ENCODE assay signal across 26 cellular contexts in the genomic region with DNA sequence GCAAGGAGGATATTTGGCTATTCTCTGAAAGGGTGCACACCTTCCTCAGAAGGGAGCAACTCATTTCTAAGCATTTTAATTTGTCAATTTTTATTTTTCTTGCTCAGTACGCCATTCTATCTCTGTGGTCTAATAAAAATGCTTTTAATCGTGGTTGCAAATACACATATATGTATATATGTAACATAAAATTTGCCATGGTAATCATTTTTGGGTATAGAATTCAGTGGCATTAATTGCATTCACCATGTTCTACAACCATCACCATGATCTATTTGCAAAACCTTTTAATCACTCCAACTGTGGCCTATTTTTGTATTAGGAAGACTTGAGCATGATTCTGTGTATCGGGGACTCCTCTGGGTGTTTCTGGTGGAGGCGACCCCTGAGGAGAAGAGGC.
"Had no signal": no experiment of that assay in that cellular context is flagged by ENCODE, and none has a peak within 500 bp of the region (broad histone marks: within the 10 kb centered on the region; RNA-seq: fewer than 3 reads in every experiment).

No MANE protein-coding gene starts in this region.

- H3K4me3 Mint-ChIP-seq: activated CD8-positive, alpha-beta T cell treated with anti-CD3 and anti-CD28 coated beads, Interleukin-2, amount 10 ng/mL, durations not matched to agents 7 days and 5 days; activated T-helper 1 cell treated with anti-CD3 and anti-CD28 coated beads, Interleukin-12 subunit alpha, Interleukin-12 subunit beta, Interleukin-2, Interleukin-4 antibody, amounts not matched to agents 30 ng/mL and 10 ng/mL and 1 ng/mL, durations not matched to agents 14 hours and 24 hours and 36 hours; dendritic cell treated with granulocyte-macrophage colony-stimulating factor and Interleukin-4, amounts not matched to agents 40 ng/mL and 50 ng/mL, for 4 days; immature natural killer cell; naive B cell; stimulated activated effector memory CD8-positive, alpha-beta T cell treated with anti-CD3 and anti-CD28 coated beads, Interleukin-12 subunit alpha, Interleukin-12 subunit beta, amount 100 ng/mL, for 72 hours; stimulated activated naive CD8-positive, alpha-beta T cell treated with anti-CD3 and anti-CD28 coated beads, Interleukin-15, amount 100 ng/mL, for 72 hours; T-helper 2 cell treated with Interferon-gamma antibody and Interleukin-4, amounts not matched to agents 5 μg/mL and 100 μg/mL, for 36 hours had no signal

- H3K27ac ChIP-seq: brain microvascular endothelial cell, lower lobe of right lung, parathyroid adenoma, suprapubic skin, tibial nerve had no signal

- H3K4me1 ChIP-seq: lower lobe of right lung, parathyroid adenoma, suprapubic skin had no signal

- H3K27ac Mint-ChIP-seq: activated CD8-positive, alpha-beta T cell treated with anti-CD3 and anti-CD28 coated beads, Interleukin-2, amount 10 ng/mL, durations not matched to agents 7 days and 5 days; activated T-helper 1 cell treated with anti-CD3 and anti-CD28 coated beads, Interleukin-12 subunit alpha, Interleukin-12 subunit beta, Interleukin-2, Interleukin-4 antibody, amounts not matched to agents 30 ng/mL and 10 ng/mL and 1 ng/mL, durations not matched to agents 14 hours and 24 hours and 36 hours; dendritic cell treated with granulocyte-macrophage colony-stimulating factor and Interleukin-4, amounts not matched to agents 40 ng/mL and 50 ng/mL, for 4 days; immature natural killer cell; naive B cell; stimulated activated effector memory CD8-positive, alpha-beta T cell treated with anti-CD3 and anti-CD28 coated beads, Interleukin-12 subunit alpha, Interleukin-12 subunit beta, amount 100 ng/mL, for 72 hours; stimulated activated naive CD8-positive, alpha-beta T cell treated with anti-CD3 and anti-CD28 coated beads, Interleukin-15, amount 100 ng/mL, for 72 hours; T-helper 2 cell treated with Interferon-gamma antibody and Interleukin-4, amounts not matched to agents 5 μg/mL and 100 μg/mL, for 36 hours had no signal

- H3K36me3 ChIP-seq: brain microvascular endothelial cell, lower lobe of right lung, suprapubic skin, tibial nerve had no signal

- H3K36me3 Mint-ChIP-seq: immature natural killer cell; naive B cell; stimulated activated effector memory CD8-positive, alpha-beta T cell treated with anti-CD3 and anti-CD28 coated beads, Interleukin-12 subunit alpha, Interleukin-12 subunit beta, amount 100 ng/mL, for 72 hours had no signal

- ATAC-seq: activated CD8-positive, alpha-beta T cell treated with anti-CD3 and anti-CD28 coated beads, Interleukin-2, amount 10 ng/mL, durations not matched to agents 7 days and 5 days; lower lobe of right lung; sciatic nerve; stimulated activated effector memory CD8-positive, alpha-beta T cell treated with anti-CD3 and anti-CD28 coated beads, Interleukin-12 subunit alpha, Interleukin-12 subunit beta, amount 100 ng/mL, for 72 hours; stimulated activated naive CD8-positive, alpha-beta T cell treated with anti-CD3 and anti-CD28 coated beads, Interleukin-15, amount 100 ng/mL, for 72 hours had no signal

- H3K9me3 ChIP-seq: lower lobe of right lung, suprapubic skin, tibial nerve had no signal

- H3K27me3 Mint-ChIP-seq: dendritic cell treated with granulocyte-macrophage colony-stimulating factor and Interleukin-4, amounts not matched to agents 40 ng/mL and 50 ng/mL, for 4 days; stimulated activated naive CD8-positive, alpha-beta T cell treated with anti-CD3 and anti-CD28 coated beads, Interleukin-15, amount 100 ng/mL, for 72 hours had no signal

- H3K27me3 ChIP-seq: brain microvascular endothelial cell, suprapubic skin, tibial nerve had no signal

- FAIRE-seq: small intestine, TTC549, urothelium cell line had no signal

- H3K4me3 ChIP-seq: lower lobe of right lung, suprapubic skin, tibial nerve had no signal

- H3K4me1 Mint-ChIP-seq: immature natural killer cell; naive B cell; stimulated activated effector memory CD8-positive, alpha-beta T cell treated with anti-CD3 and anti-CD28 coated beads, Interleukin-12 subunit alpha, Interleukin-12 subunit beta, amount 100 ng/mL, for 72 hours; stimulated activated naive CD8-positive, alpha-beta T cell treated with anti-CD3 and anti-CD28 coated beads, Interleukin-15, amount 100 ng/mL, for 72 hours had no signal

- DNase-seq: activated CD4-positive, alpha-beta T cell treated with anti-CD3 and anti-CD28 coated beads for 1 hour; activated CD4-positive, alpha-beta T cell treated with anti-CD3 and anti-CD28 coated beads, Interleukin-2, amount 50 U/mL, for 1 hour; activated CD8-positive, alpha-beta T cell treated with anti-CD3 and anti-CD28 coated beads, Interleukin-2, amount 10 ng/mL, durations not matched to agents 7 days and 5 days; activated gamma-delta T cell; activated naive CD4-positive, alpha-beta T cell treated with anti-CD3 and anti-CD28 coated beads, Interleukin-2, amount 50 U/mL, for 16 hours; anterior cingulate cortex; brain microvascular endothelial cell; caudate nucleus; effector CD4-positive, alpha-beta T cell; foreskin fibroblast; immature natural killer cell; lower lobe of right lung; naive B cell; stimulated activated CD4-positive, alpha-beta T cell treated with anti-CD3 and anti-CD28 coated beads, Interleukin-2, amount 100 ng/mL, for 24 hours; stimulated activated naive CD8-positive, alpha-beta T cell treated with anti-CD3 and anti-CD28 coated beads, Interleukin-15, amount 100 ng/mL, for 72 hours had no signal

- H3K9me3 Mint-ChIP-seq: activated T-helper 1 cell treated with anti-CD3 and anti-CD28 coated beads, Interleukin-12 subunit alpha, Interleukin-12 subunit beta, Interleukin-2, Interleukin-4 antibody, amounts not matched to agents 30 ng/mL and 10 ng/mL and 1 ng/mL, durations not matched to agents 14 hours and 24 hours and 36 hours; T-helper 2 cell treated with Interferon-gamma antibody and Interleukin-4, amounts not matched to agents 5 μg/mL and 100 μg/mL, for 36 hours had no signal
